28 cellular contexts compared by ENCODE assay signal in the genomic region with DNA sequence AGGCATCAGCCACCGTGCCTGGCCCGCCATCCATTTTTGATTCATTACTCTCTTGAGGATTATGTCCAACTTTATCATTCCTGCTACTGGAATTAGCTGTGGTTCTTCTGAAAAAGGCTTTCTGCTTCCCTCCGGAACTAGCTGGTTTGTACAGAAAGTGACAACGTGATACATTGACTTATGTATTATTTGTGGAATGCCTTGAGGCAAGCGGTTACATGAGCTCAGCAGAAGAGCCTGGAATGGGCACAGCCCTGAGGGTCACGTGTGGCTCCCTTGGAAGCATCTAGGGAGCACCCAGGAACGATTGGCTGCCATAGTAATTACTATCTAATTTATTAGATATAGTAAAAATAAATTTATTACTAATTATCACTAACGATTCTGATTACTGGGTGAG. TPM values are rescaled to one million over a fixed set of nuclear protein-coding genes. Genes with fewer than 3 reads are reported as not detected.
DNase-seq lines count a peak whose midpoint lies in the region; ATAC-seq and TF ChIP-seq lines count a peak whose summit lies in the region.
"Had no signal": no experiment of that assay in that cellular context is flagged by ENCODE, and none has a peak within 500 bp of the region (broad histone marks: within the 10 kb centered on the region; RNA-seq: fewer than 3 reads in every experiment).

No MANE protein-coding gene starts in this region.

- H3K9me3 ChIP-seq in right cardiac atrium (ENCODE audit: control insufficient read depth, low read length) = no peaks in the 10 kb centered on the region
- H3K9me3 ChIP-seq in T-helper 17 cell (ENCODE audit: control insufficient read depth, low read length, poor library complexity, severe bottlenecking) = no peaks in the 10 kb centered on the region
- H3K9me3 ChIP-seq in tibial artery = no peaks in the 10 kb centered on the region
- H3K9me3 ChIP-seq: BLaER1, esophagus muscularis mucosa, pancreas, right atrium auricular region, tibial nerve had no signal

- 57% methylated on average over 8 of the region's 8 CpGs for WGBS in right cardiac atrium

- no peaks in the 10 kb centered on the region for H3K4me1 ChIP-seq in right cardiac atrium (ENCODE audit: control insufficient read depth, insufficient read depth, low read length)
- H3K4me1 ChIP-seq in tibial artery = no peaks in the 10 kb centered on the region

- TF ChIP-seq CTCF in tibial artery (IDR thresholded peaks at IDR 0.05) = no peak

- no peak overlapping the region for H3K4me3 Mint-ChIP-seq in T-helper 17 cell
- H3K4me3 Mint-ChIP-seq: activated CD4-positive, alpha-beta T cell treated with anti-CD3 and anti-CD28 coated beads, Interleukin-2, amount 10 ng/mL, durations not matched to agents 7 days and 5 days; activated naive CD8-positive, alpha-beta T cell treated with anti-CD3 and anti-CD28 coated beads for 36 hours; brain; memory B cell; stimulated activated naive CD8-positive, alpha-beta T cell treated with anti-CD3 and anti-CD28 coated beads, Interleukin-15, Interleukin-2, amounts not matched to agents 100 ng/mL and 50 ng/mL, for 24 hours; T-cell had no signal

- H3K4me1 Mint-ChIP-seq in T-helper 17 cell = peaks cover 20% of the 10 kb centered on the region

- H3K27ac ChIP-seq in right cardiac atrium (ENCODE audit: low read length) (no peak overlapping the region), tibial artery (no peak overlapping the region)
- H3K27ac ChIP-seq: BLaER1, esophagus muscularis mucosa, KMS-11, pancreas, right atrium auricular region, tibial nerve had no signal

- H3K27ac Mint-ChIP-seq in T-helper 17 cell = peak overlapping the region; percentile 79
- H3K27ac Mint-ChIP-seq: activated CD4-positive, alpha-beta T cell treated with anti-CD3 and anti-CD28 coated beads, Interleukin-2, amount 10 ng/mL, durations not matched to agents 7 days and 5 days; activated naive CD8-positive, alpha-beta T cell treated with anti-CD3 and anti-CD28 coated beads for 36 hours; brain; memory B cell; naive thymus-derived CD8-positive, alpha-beta T cell; stimulated activated naive CD8-positive, alpha-beta T cell treated with anti-CD3 and anti-CD28 coated beads, Interleukin-15, Interleukin-2, amounts not matched to agents 100 ng/mL and 50 ng/mL, for 24 hours; T-cell had no signal

- H3K27me3 Mint-ChIP-seq in T-helper 17 cell = no peaks in the 10 kb centered on the region
- H3K27me3 Mint-ChIP-seq: memory B cell; stimulated activated naive CD8-positive, alpha-beta T cell treated with anti-CD3 and anti-CD28 coated beads, Interleukin-15, Interleukin-2, amounts not matched to agents 100 ng/mL and 50 ng/mL, for 24 hours; T-cell had no signal

- DNase-seq in Right ventricle myocardium inferior (ENCODE audit: missing footprints) = peak; percentile 20
- no peak for DNase-seq in right cardiac atrium
- no peak for DNase-seq in T-helper 17 cell
- DNase-seq in foreskin melanocyte = peak; percentile 87
- DNase-seq in tibial artery = no peak
- DNase-seq in middle frontal gyrus (ENCODE audit: extremely low spot score, low spot score) = no peak
- no peak for DNase-seq in hepatic stellate cell (ENCODE audit: low spot score)
- DNase-seq: activated CD4-positive, alpha-beta T cell treated with anti-CD3 and anti-CD28 coated beads, Interleukin-2, amount 10 ng/mL, durations not matched to agents 7 days and 5 days; activated naive CD8-positive, alpha-beta T cell treated with anti-CD3 and anti-CD28 coated beads for 36 hours; effector memory CD4-positive, alpha-beta T cell; naive thymus-derived CD8-positive, alpha-beta T cell; NCI-H1930; NCI-H226; OCI-M1; pancreas; SHP77 treated with DMSO at 0.1 percent for 48 hours; T-cell had no signal

- H3K36me3 Mint-ChIP-seq in T-helper 17 cell (ENCODE audit: low read depth) = no peaks in the 10 kb centered on the region
- H3K36me3 Mint-ChIP-seq: activated naive CD8-positive, alpha-beta T cell treated with anti-CD3 and anti-CD28 coated beads for 36 hours; brain; memory B cell; naive thymus-derived CD8-positive, alpha-beta T cell; T-cell had no signal

- H3K4me3 ChIP-seq in right cardiac atrium (ENCODE audit: low read length) (no peak overlapping the region), tibial artery (no peak overlapping the region)
- H3K4me3 ChIP-seq: BLaER1, esophagus muscularis mucosa, pancreas, right atrium auricular region, tibial nerve had no signal

- ATAC-seq in Right ventricle myocardium inferior (no peak), right cardiac atrium (no peak), T-helper 17 cell (no peak), HG03139 (IDR thresholded peaks at IDR 0.05; ENCODE audit: unreplicated experiment) (no peak)
- ATAC-seq: naive thymus-derived CD8-positive, alpha-beta T cell; pancreas; T-cell had no signal

- H3K27me3 ChIP-seq in right cardiac atrium (ENCODE audit: control insufficient read depth, insufficient read depth) (no peaks in the 10 kb centered on the region), tibial artery (peaks cover 0 to 34% of the 10 kb centered on the region in 2 donors)
- H3K27me3 ChIP-seq: BLaER1, pancreas, right atrium auricular region had no signal

- intact Hi-C loops in Right ventricle myocardium inferior (cut with DNase I) (no loop called here), right cardiac atrium (cut with DNase I) (loop anchor here in 2 of 4 donors (2.0 to 10.0 kb wide), 2 partner anchors 26 to 150 kb away; a partner anchor contains a TSS), tibial artery (cut with DNase I; ENCODE audit: low total_unique reads) (no loop called here)

- no peaks in the 10 kb centered on the region for H3K36me3 ChIP-seq in tibial artery
- H3K36me3 ChIP-seq: BLaER1, esophagus muscularis mucosa, pancreas, right atrium auricular region, tibial nerve had no signal

RNA-seq across cellular contexts. Expression of a gene that starts 14.4 kb away (rescaled TPM):
- total RNA-seq in Right ventricle myocardium inferior = 1.2 TPM
- 1 to 10 TPM in 1 of 4 donors, under 1 TPM in 2, not detected in 1; 0.49 to 1.7 (median 0.78) TPM for total RNA-seq in right cardiac atrium
- 7.2 TPM for polyA plus RNA-seq in right cardiac atrium
- total RNA-seq in T-helper 17 cell = not detected
- total RNA-seq: activated CD4-positive, alpha-beta T cell treated with anti-CD3 and anti-CD28 coated beads, Interleukin-2, amount 10 ng/mL, durations not matched to agents 7 days and 5 days; activated naive CD8-positive, alpha-beta T cell treated with anti-CD3 and anti-CD28 coated beads for 36 hours; G401; HT-29; naive thymus-derived CD8-positive, alpha-beta T cell; pancreas; right atrium auricular region; tibial nerve had no signal

RNA-seq across cellular contexts. Expression of a gene that starts 17.5 kb away (rescaled TPM):
- total RNA-seq in Right ventricle myocardium inferior = 8.4 TPM
- 10 to 100 TPM in 1 of 4 donors, 1 to 10 TPM in 3; 6.8 to 12.1 (median 9.2) TPM for total RNA-seq in right cardiac atrium
- 5.0 TPM for polyA plus RNA-seq in right cardiac atrium
- 100 to 1,000 TPM; 256 to 274 TPM for total RNA-seq in T-helper 17 cell

RNA-seq across cellular contexts. Expression of a gene that starts 20.9 kb away (rescaled TPM):
- total RNA-seq in Right ventricle myocardium inferior = 6.6 TPM
- not detected for total RNA-seq in right cardiac atrium
- polyA plus RNA-seq in right cardiac atrium = 0.34 TPM
- total RNA-seq in T-helper 17 cell = 1 to 10 TPM; 2.0 to 9.1 TPM
- total RNA-seq: esophagus muscularis mucosa, G401, HT-29, right atrium auricular region, tibial nerve had no signal

RNA-seq across cellular contexts. Expression of a gene that starts 22.5 kb away (rescaled TPM):
- 1.1 TPM for total RNA-seq in Right ventricle myocardium inferior
- under 1 TPM; 0.17 to 0.85 (median 0.47) TPM for total RNA-seq in right cardiac atrium
- 0.50 TPM for polyA plus RNA-seq in right cardiac atrium
- under 1 TPM; 0.52 to 0.68 TPM for total RNA-seq in T-helper 17 cell
- total RNA-seq: activated CD4-positive, alpha-beta T cell treated with anti-CD3 and anti-CD28 coated beads, Interleukin-2, amount 10 ng/mL, durations not matched to agents 7 days and 5 days; activated naive CD8-positive, alpha-beta T cell treated with anti-CD3 and anti-CD28 coated beads for 36 hours; G401; HT-29; naive thymus-derived CD8-positive, alpha-beta T cell had no signal

RNA-seq across cellular contexts. Expression of a gene that starts 24.8 kb away (rescaled TPM):
- 205 TPM for total RNA-seq in Right ventricle myocardium inferior
- 100 to 1,000 TPM; 136 to 194 (median 167) TPM for total RNA-seq in right cardiac atrium
- polyA plus RNA-seq in right cardiac atrium = 191 TPM
- total RNA-seq in T-helper 17 cell = 100 to 1,000 TPM; 106 to 109 TPM

Comparison
In these comparisons a context has a peak if more than half of its experiments do, and no peak if none do; other contexts are left out.
1. DNase-seq: peak in Right ventricle myocardium inferior (single experiment) and foreskin melanocyte (single experiment); none in right cardiac atrium (0 of 3), T-helper 17 cell (0 of 3), tibial artery (0 of 2), middle frontal gyrus (single experiment) and hepatic stellate cell (single experiment).
2. RNA of a gene that starts 17.5 kb away (total RNA-seq): 256 to 274 TPM in T-helper 17 cell; 6.8 to 12.1 TPM in right cardiac atrium and 8.4 TPM in Right ventricle myocardium inferior (single experiment); every median in the first group is over 10 times any median in the second.